In genomic region chr7:115724400-115725056, GRCh38 we compare ENCODE assay signal across 1 cellular context.
TF ChIP-seq lines count a peak whose summit lies in the region.

No MANE protein-coding gene starts in this region.

TF ChIP-seq in HEK293, 187 proteins besides CTCF, POLR2A, EP300 and RAD21 (continued from another document and continues in another):
- TF ChIP-seq PRDM6 (tag by site-specific recombination; IDR thresholded peaks at IDR 0.05) (peak; percentile 91), ZBTB44 (tag by site-specific recombination; IDR thresholded peaks at IDR 0.05) (peak; percentile 52; the same call in 1 of the 2 replicates), ZNF623 (tag by site-specific recombination; IDR thresholded peaks at IDR 0.05) (no peak), ZFP3 (tag by site-specific recombination; IDR thresholded peaks at IDR 0.05; ENCODE audit: low read depth) (no peak), ZBTB10 (tag by site-specific recombination; IDR thresholded peaks at IDR 0.05) (no peak), ZSCAN30 (tag by site-specific recombination; IDR thresholded peaks at IDR 0.05) (0 out of 2 replicates have a peak, but pooled peaks have one; percentile 12), ZNF843 (tag by site-specific recombination; IDR thresholded peaks at IDR 0.05) (peak; percentile 51; the same call in 1 of the 2 replicates), ZNF114 (tag by site-specific recombination; IDR thresholded peaks at IDR 0.05) (no peak), PRDM4 (tag by site-specific recombination; IDR thresholded peaks at IDR 0.05) (peak; percentile 44; the same call in 1 of the 2 replicates), ZNF112 (tag by site-specific recombination; IDR thresholded peaks at IDR 0.05) (no peak), SETDB1 (IDR thresholded peaks at IDR 0.05; ENCODE audit: insufficient read length, low read length) (no peak), ZNF776 (tag by site-specific recombination; IDR thresholded peaks at IDR 0.05; ENCODE audit: borderline replicate concordance) (no peak), ZNF692 (tag by site-specific recombination; IDR thresholded peaks at IDR 0.05) (no peak), SP3 (tag by site-specific recombination; IDR thresholded peaks at IDR 0.05) (no peak), ZNF416 (tag by site-specific recombination; IDR thresholded peaks at IDR 0.05) (no peak), OVOL3 (tag by site-specific recombination; IDR thresholded peaks at IDR 0.05) (no peak), BCL11B (tag by site-specific recombination; IDR thresholded peaks at IDR 0.05; ENCODE audit: low read depth) (peak; percentile 31; the same call in 1 of the 2 replicates), ZNF221 (tag by site-specific recombination; IDR thresholded peaks at IDR 0.05; ENCODE audit: borderline replicate concordance) (no peak), IKZF3 (tag by site-specific recombination; IDR thresholded peaks at IDR 0.05) (peak; percentile 39; the same call in 1 of the 2 replicates), ZIC2 (tag by site-specific recombination; IDR thresholded peaks at IDR 0.05) (peak; percentile 65), AEBP2 (tag by site-specific recombination; IDR thresholded peaks at IDR 0.05; ENCODE audit: borderline replicate concordance) (no peak), PRDM1 (tag by site-specific recombination; IDR thresholded peaks at IDR 0.05) (no peak), ZNF391 (tag by site-specific recombination; IDR thresholded peaks at IDR 0.05; ENCODE audit: borderline replicate concordance, low read depth) (no peak), ZNF585B (tag by site-specific recombination; IDR thresholded peaks at IDR 0.05) (no peak), ZNF16 (tag by site-specific recombination; IDR thresholded peaks at IDR 0.05; ENCODE audit: low read depth) (no peak), ZBTB26 (tag by site-specific recombination; optimal IDR thresholded peaks at IDR 0.05) (no peak), HOXD13 (CRISPR knock-in tag; IDR thresholded peaks at IDR 0.05; ENCODE audit: borderline replicate concordance) (no peak), ZBTB1 (tag by site-specific recombination; IDR thresholded peaks at IDR 0.05) (no peak), ZNF785 (tag by site-specific recombination; IDR thresholded peaks at IDR 0.05) (no peak), ZNF529 (tag by site-specific recombination; IDR thresholded peaks at IDR 0.05; ENCODE audit: insufficient replicate concordance) (peak; percentile 47), ZBTB17 (tag by site-specific recombination; IDR thresholded peaks at IDR 0.05) (peak; percentile 90), INSM2 (tag by site-specific recombination; IDR thresholded peaks at IDR 0.05) (no peak), SALL2 (tag by site-specific recombination; IDR thresholded peaks at IDR 0.05; ENCODE audit: borderline replicate concordance) (no peak), MYNN (tag by site-specific recombination; IDR thresholded peaks at IDR 0.05; ENCODE audit: borderline replicate concordance) (no peak), ZNF148 (tag by site-specific recombination; IDR thresholded peaks at IDR 0.05; ENCODE audit: borderline replicate concordance) (no peak; the same call in 1 of the 2 replicates), ZNF184 (tag by site-specific recombination; IDR thresholded peaks at IDR 0.05) (no peak), OSR2 (tag by site-specific recombination; IDR thresholded peaks at IDR 0.05) (peak; percentile 73), ZNF521 (tag by site-specific recombination; IDR thresholded peaks at IDR 0.05) (no peak), TSHZ1 (tag by site-specific recombination; IDR thresholded peaks at IDR 0.05; ENCODE audit: borderline replicate concordance) (no peak)
